In genomic region chr14:99216191-99216590, GRCh38 we compare ENCODE assay signal across 17 cellular contexts. TPM values are rescaled to one million over a fixed set of nuclear protein-coding genes. Genes with fewer than 3 reads are reported as not detected.
A peak's percentile ranks its signal among the peaks of the same experiment; 100 is the strongest.
DNase-seq lines count a peak whose midpoint lies in the region; ATAC-seq, FAIRE-seq and TF ChIP-seq lines count a peak whose summit lies in the region.
"Had no signal": no experiment of that assay in that cellular context is flagged by ENCODE, and none has a peak within 500 bp of the region (broad histone marks: within the 10 kb centered on the region; RNA-seq: fewer than 3 reads in every experiment).

No MANE protein-coding gene starts in this region.

- no peak for FAIRE-seq in astrocyte (lab: Jason Lieb, UNC)

- peaks cover 10% of the 10 kb centered on the region for H4K20me1 ChIP-seq in astrocyte (ENCODE audit: insufficient read depth, low read length)

- peak overlapping the region; percentile 80 for H3K4me2 ChIP-seq in astrocyte (ENCODE audit: low read length)
- H3K4me2 ChIP-seq: neural progenitor cell had no signal

- H3K27ac ChIP-seq in SK-N-MC: 0 out of 2 replicates have a peak overlapping the region, but pooled peaks have one; percentile 0
- no peak overlapping the region for H3K27ac ChIP-seq in astrocyte (ENCODE audit: low read depth, low read length)
- H3K27ac ChIP-seq: left lung, neural progenitor cell, testis had no signal

- H3K36me3 Mint-ChIP-seq in activated naive CD4-positive, alpha-beta T cell treated with anti-CD3 and anti-CD28 coated beads, Interleukin-2, amount 50 U/mL, for 24 hours: peaks cover 16% of the 10 kb centered on the region
- H3K36me3 Mint-ChIP-seq in astrocyte (ENCODE audit: low read depth, unreplicated experiment): no peaks in the 10 kb centered on the region
- H3K36me3 Mint-ChIP-seq: mesothelial cell of epicardium, neural progenitor cell had no signal

- no peaks in the 10 kb centered on the region for H3K79me2 ChIP-seq in astrocyte (ENCODE audit: insufficient read depth, low read length)

- H3K4me3 ChIP-seq in SK-N-MC (peak overlapping the region; percentile 25; the same call in 1 of the 2 replicates), astrocyte (ENCODE audit: insufficient read depth, low read depth, low read length) (no peak overlapping the region), skeletal muscle cell (ENCODE audit: low read depth, low read length) (peak overlapping the region; percentile 17)
- H3K4me3 ChIP-seq: left lung, neural progenitor cell, testis had no signal

- no peak for TF ChIP-seq CTCF in astrocyte (IDR thresholded peaks at IDR 0.05; ENCODE audit: insufficient read depth, low read depth, low read length)

- no peaks in the 10 kb centered on the region for H3K27me3 Mint-ChIP-seq in activated naive CD4-positive, alpha-beta T cell treated with anti-CD3 and anti-CD28 coated beads, Interleukin-2, amount 50 U/mL, for 24 hours
- H3K27me3 Mint-ChIP-seq in astrocyte (ENCODE audit: low read depth, unreplicated experiment): peaks cover 22% of the 10 kb centered on the region

- no peak overlapping the region for H2AFZ ChIP-seq in astrocyte (ENCODE audit: low read depth, low read length)
- H2AFZ ChIP-seq: neural progenitor cell had no signal

- peaks cover 93% of the 10 kb centered on the region for H3K4me1 Mint-ChIP-seq in activated naive CD4-positive, alpha-beta T cell treated with anti-CD3 and anti-CD28 coated beads, Interleukin-2, amount 50 U/mL, for 24 hours
- H3K4me1 Mint-ChIP-seq in astrocyte (ENCODE audit: low read depth, unreplicated experiment): no peaks in the 10 kb centered on the region

- H3K4me1 ChIP-seq in astrocyte (ENCODE audit: insufficient read depth, low read length): peaks cover 12% of the 10 kb centered on the region
- H3K4me1 ChIP-seq: left lung, neural progenitor cell had no signal

- H3K9ac ChIP-seq in SK-N-MC (ENCODE audit: insufficient read length): no peak overlapping the region
- no peak overlapping the region for H3K9ac ChIP-seq in astrocyte (ENCODE audit: low read length)
- H3K9ac ChIP-seq: neural progenitor cell had no signal

- ATAC-seq in GM18861 (IDR thresholded peaks at IDR 0.05; ENCODE audit: unreplicated experiment): no peak
- ATAC-seq: HCT116, left lung had no signal

- DNase-seq in activated naive CD4-positive, alpha-beta T cell treated with Interleukin-2 at 50 U/mL for 16 hours: no peak
- DNase-seq in SK-N-MC (ENCODE audit: low read depth, low spot score) (no peak), astrocyte (ENCODE audit: low read depth) (no peak), skeletal muscle cell (ENCODE audit: low read depth) (no peak), C1 segment of cervical spinal cord (lab: John Stamatoyannopoulos, UW) (no peak), RPMI8226 (no peak)
- DNase-seq: COR-L47, erythroblast, NCI-H1105, NCI-H510A, testis had no signal

- H3K4me3 Mint-ChIP-seq in activated naive CD4-positive, alpha-beta T cell treated with anti-CD3 and anti-CD28 coated beads, Interleukin-2, amount 50 U/mL, for 24 hours: peak overlapping the region; percentile 86
- H3K4me3 Mint-ChIP-seq in astrocyte (ENCODE audit: unreplicated experiment): no peak overlapping the region
- H3K4me3 Mint-ChIP-seq: neural progenitor cell had no signal

- H3K9me3 ChIP-seq in SK-N-MC (ENCODE audit: low read depth, low read length) (no peaks in the 10 kb centered on the region), astrocyte (ENCODE audit: insufficient read depth, low read depth, low read length) (no peaks in the 10 kb centered on the region)
- H3K9me3 ChIP-seq: left lung, testis had no signal

- H3K27ac Mint-ChIP-seq in activated naive CD4-positive, alpha-beta T cell treated with anti-CD3 and anti-CD28 coated beads, Interleukin-2, amount 50 U/mL, for 24 hours: peak overlapping the region; percentile 96
- no peak overlapping the region for H3K27ac Mint-ChIP-seq in astrocyte (ENCODE audit: unreplicated experiment)
- H3K27ac Mint-ChIP-seq: neural progenitor cell had no signal

- H3K27me3 ChIP-seq in astrocyte (ENCODE audit: insufficient read depth, low read length): peaks cover 3% of the 10 kb centered on the region
- H3K27me3 ChIP-seq: neural progenitor cell, testis had no signal

- H3K9me3 Mint-ChIP-seq in activated naive CD4-positive, alpha-beta T cell treated with anti-CD3 and anti-CD28 coated beads, Interleukin-2, amount 50 U/mL, for 24 hours: no peaks in the 10 kb centered on the region
- H3K9me3 Mint-ChIP-seq in astrocyte (ENCODE audit: unreplicated experiment): no peaks in the 10 kb centered on the region
- H3K9me3 Mint-ChIP-seq: mesothelial cell of epicardium, neural progenitor cell had no signal

- H3K36me3 ChIP-seq in SK-N-MC (ENCODE audit: insufficient read depth, low read length) (peaks cover 90% of the 10 kb centered on the region), astrocyte (ENCODE audit: insufficient read depth, low read length) (no peaks in the 10 kb centered on the region)
- H3K36me3 ChIP-seq: left lung, neural progenitor cell had no signal

RNA-seq across cellular contexts. Expression of gene BCL11B, which starts 55.8 kb away (rescaled TPM):
- total RNA-seq in astrocyte: 1.1 and 2.0 TPM in 2 replicates
